ENCODE assay signal across 13 cellular contexts in genomic region chr2:68762112-68762511, GRCh38. TPM values are rescaled to one million over a fixed set of nuclear protein-coding genes. Genes with fewer than 3 reads are reported as not detected.
DNase-seq lines count a peak whose midpoint lies in the region; ATAC-seq, FAIRE-seq and TF ChIP-seq lines count a peak whose summit lies in the region.
"Had no signal": no experiment of that assay in that cellular context is flagged by ENCODE, and none has a peak within 500 bp of the region (broad histone marks: within the 10 kb centered on the region; RNA-seq: fewer than 3 reads in every experiment).

No MANE protein-coding gene starts in this region.

- peaks cover 95% of the 10 kb centered on the region for H3K4me1 Mint-ChIP-seq in activated CD4-positive, alpha-beta T cell treated with anti-CD3 and anti-CD28 coated beads for 36 hours
- peaks cover 83% of the 10 kb centered on the region for H3K4me1 Mint-ChIP-seq in stimulated activated memory B cell treated with anti-CD40 and anti-IgM and Interleukin-4, amounts not matched to agents 10 μg/mL and 1 μg/mL and 100 μg/mL, for 72 hours

- H3K9me1 ChIP-seq in K562 (ENCODE audit: control insufficient read depth, insufficient read depth, low read length) = no peaks in the 10 kb centered on the region

- no peak for ATAC-seq in activated CD4-positive, alpha-beta T cell treated with anti-CD3 and anti-CD28 coated beads for 36 hours
- ATAC-seq in K562 = no peak
- ATAC-seq in stimulated activated memory B cell treated with anti-CD40 and anti-IgM and Interleukin-4, amounts not matched to agents 10 μg/mL and 1 μg/mL and 100 μg/mL, for 72 hours = no peak
- ATAC-seq: left lobe of liver had no signal

- no peaks in the 10 kb centered on the region for H3K9me3 ChIP-seq in K562 (replicated peaks; ENCODE audit: control insufficient read depth, insufficient read depth, low read depth, low read length)

- no peaks in the 10 kb centered on the region for H3K36me3 ChIP-seq in K562 (ENCODE audit: control insufficient read depth, insufficient read depth, low read length)

- TF ChIP-seq CTCF in NB4 (IDR thresholded peaks at IDR 0.05; ENCODE audit: low read depth, low read length) (no peak), K562 (IDR thresholded peaks at IDR 0.05 in 2 of 3, conservative IDR thresholded peaks at IDR 0.05 in 1 of 3; ENCODE audit: insufficient read depth in 2 of 3, low read depth in 1 of 3, low read length in 3 of 3) (no peak)

- no peak for TF ChIP-seq EP300 in K562 (IDR thresholded peaks at IDR 0.05; ENCODE audit: low read length)

- H3K27ac Mint-ChIP-seq in activated CD4-positive, alpha-beta T cell treated with anti-CD3 and anti-CD28 coated beads for 36 hours = peak overlapping the region; percentile 83
- peak overlapping the region; percentile 84 for H3K27ac Mint-ChIP-seq in stimulated activated memory B cell treated with anti-CD40 and anti-IgM and Interleukin-4, amounts not matched to agents 10 μg/mL and 1 μg/mL and 100 μg/mL, for 72 hours

- no peak overlapping the region for H3K9ac ChIP-seq in K562 (ENCODE audit: insufficient read depth in 1 of 2, low read depth in 2 of 2, low read length in 2 of 2)

- CTCF ChIA-PET in activated CD4-positive, alpha-beta T cell treated with anti-CD3 and anti-CD28 coated beads for 36 hours (lab: Charles Lee) = interaction anchor here (1.0 to 4.7 kb wide), 7 partner anchors 11 to 53 kb away, joined by 3 to 81 read pairs (median 4); no protein-coding TSS in a partner anchor
- CTCF ChIA-PET in K562 (lab: Yijun Ruan, JAX; ENCODE audit: low intra/inter-chr PET ratio) = no interaction called here

- no peak overlapping the region for H3K4me3 ChIP-seq in NB4 (ENCODE audit: low read depth, low read length)
- no peak overlapping the region for H3K4me3 ChIP-seq in K562

- H3K4me2 ChIP-seq in K562 (ENCODE audit: insufficient read depth, low read length) = no peak overlapping the region

- TF ChIP-seq RAD21 in K562 (CRISPR knock-in tag; conservative IDR thresholded peaks at IDR 0.05 in 1 of 2, IDR thresholded peaks at IDR 0.05 in 1 of 2) = no peak

- DNase-seq in activated CD4-positive, alpha-beta T cell treated with anti-CD3 and anti-CD28 coated beads for 36 hours = no peak
- DNase-seq in activated CD4-positive, alpha-beta T cell treated with anti-CD3 and anti-CD28 coated beads for 4 hours = no peak
- DNase-seq in NB4 (ENCODE audit: low read depth) (peak; percentile 34), K562 (ENCODE audit: extremely low read depth in 1 of 4, low spot score in 3 of 4) (no peak), KG1 (lab: John Stamatoyannopoulos, UW) (no peak), COLO829 (ENCODE audit: low spot score) (no peak), EL (no peak)
- DNase-seq: DMS 273 treated with DMSO at 0.1 percent for 48 hours, nucleus accumbens had no signal

- H3K9me3 Mint-ChIP-seq in activated CD4-positive, alpha-beta T cell treated with anti-CD3 and anti-CD28 coated beads for 36 hours (ENCODE audit: low read depth) = peaks cover under 1% of the 10 kb centered on the region
- H3K9me3 Mint-ChIP-seq in stimulated activated memory B cell treated with anti-CD40 and anti-IgM and Interleukin-4, amounts not matched to agents 10 μg/mL and 1 μg/mL and 100 μg/mL, for 72 hours = peaks cover 3% of the 10 kb centered on the region

- peaks cover 26% of the 10 kb centered on the region for H3K36me3 Mint-ChIP-seq in activated CD4-positive, alpha-beta T cell treated with anti-CD3 and anti-CD28 coated beads for 36 hours (ENCODE audit: low read depth)
- H3K36me3 Mint-ChIP-seq in stimulated activated memory B cell treated with anti-CD40 and anti-IgM and Interleukin-4, amounts not matched to agents 10 μg/mL and 1 μg/mL and 100 μg/mL, for 72 hours = peaks cover 38% of the 10 kb centered on the region

- peak overlapping the region; percentile 36 for H3K4me3 Mint-ChIP-seq in activated CD4-positive, alpha-beta T cell treated with anti-CD3 and anti-CD28 coated beads for 36 hours
- H3K4me3 Mint-ChIP-seq in stimulated activated memory B cell treated with anti-CD40 and anti-IgM and Interleukin-4, amounts not matched to agents 10 μg/mL and 1 μg/mL and 100 μg/mL, for 72 hours = peak overlapping the region; percentile 58

- WGBS in K562 (ENCODE audit: insufficient coverage, low coverage, missing lambda C conversion rate) = 83% methylated on average over 2 of the region's 2 CpGs

- H3K4me1 ChIP-seq in K562 (replicated peaks in 1 of 2; ENCODE audit: control insufficient read depth in 2 of 2, insufficient read depth in 2 of 2, low read length in 2 of 2) = peaks cover under 1 to 38% of the 10 kb centered on the region in 2 experiments; a peak in 4 of 5 replicates

- TF ChIP-seq POLR2A in NB4 (IDR thresholded peaks at IDR 0.05; ENCODE audit: extremely low read depth, insufficient read length) = no peak
- TF ChIP-seq POLR2A in K562 (conservative IDR thresholded peaks at IDR 0.05) = no peak

- no peaks in the 10 kb centered on the region for H3K27me3 ChIP-seq in K562 (ENCODE audit: control insufficient read depth in 2 of 2, insufficient read depth in 2 of 2, low read length in 2 of 2)

- no peaks in the 10 kb centered on the region for H4K20me1 ChIP-seq in K562 (replicated peaks; ENCODE audit: control insufficient read depth, insufficient read depth, low read length)

- intact Hi-C loops in activated CD4-positive, alpha-beta T cell treated with anti-CD3 and anti-CD28 coated beads for 36 hours (cut with DNase I, micrococcal nuclease) = loop anchor here (1.0 to 10.0 kb wide), 5 partner anchors 9 to 1373 kb away; partner anchors contain the start of gene GFPT1 (in 1 of the 2)
- intact Hi-C loops in K562 (cut with micrococcal nuclease) = no loop called here

- POLR2A ChIA-PET in activated CD4-positive, alpha-beta T cell treated with anti-CD3 and anti-CD28 coated beads for 36 hours (lab: Charles Lee) = interaction anchor here (1.0 kb wide), 1 partner anchor 18 kb away, joined by 3 read pairs; no protein-coding TSS in a partner anchor
- POLR2A ChIA-PET in K562 (lab: Yijun Ruan, JAX) = no interaction called here

- BruUV-seq in K562 (replicated peaks; lab: Mats Ljungman, UMichigan) = no TSS peak

- no peak overlapping the region for H2AFZ ChIP-seq in K562 (ENCODE audit: low read depth, low read length)

- in situ Hi-C loops in K562 (cut with MboI) = no loop called here

- no peaks in the 10 kb centered on the region for H3K27me3 Mint-ChIP-seq in activated CD4-positive, alpha-beta T cell treated with anti-CD3 and anti-CD28 coated beads for 36 hours
- H3K27me3 Mint-ChIP-seq in stimulated activated memory B cell treated with anti-CD40 and anti-IgM and Interleukin-4, amounts not matched to agents 10 μg/mL and 1 μg/mL and 100 μg/mL, for 72 hours = no peaks in the 10 kb centered on the region

- peak overlapping the region; percentile 14; the same call in 1 of the 3 replicates for H3K27ac ChIP-seq in K562 (ENCODE audit: extremely low read depth, low read depth, low read length)
- H3K27ac ChIP-seq: epithelial cell of prostate had no signal

- FAIRE-seq in K562 (lab: Jason Lieb, UNC) = no peak
- FAIRE-seq: TTC549 had no signal

- H3K79me2 ChIP-seq in K562 (ENCODE audit: control insufficient read depth, insufficient read depth, low read length) = no peaks in the 10 kb centered on the region

TF ChIP-seq in K562, 482 proteins besides CTCF, POLR2A, EP300 and RAD21 (continues in another document):
- TF ChIP-seq ZC3H11A (IDR thresholded peaks at IDR 0.05; ENCODE audit: low read depth, low read length) (no peak), DDX20 (tag; IDR thresholded peaks at IDR 0.05; ENCODE audit: low read depth) (no peak), KLF13 (tag; IDR thresholded peaks at IDR 0.05; ENCODE audit: borderline replicate concordance, low read depth) (no peak), ZNF134 (CRISPR knock-in tag; conservative IDR thresholded peaks at IDR 0.05) (no peak), HMGN3 (IDR thresholded peaks at IDR 0.05; ENCODE audit: borderline replicate concordance, extremely low read depth, insufficient read length, low read depth, low read length) (no peak), ILK (tag; IDR thresholded peaks at IDR 0.05; ENCODE audit: borderline replicate concordance, low read depth) (no peak), TFAM (CRISPR knock-in tag; conservative IDR thresholded peaks at IDR 0.05) (no peak), CEBPG (CRISPR knock-in tag; IDR thresholded peaks at IDR 0.05) (0 out of 2 replicates have a peak, but pooled peaks have one; percentile 26), CEBPG (tag; conservative IDR thresholded peaks at IDR 0.05 in 1 of 2, IDR thresholded peaks at IDR 0.05 in 1 of 2) (peak; percentile 92 to 100)
- TF ChIP-seq, protein P1, sequence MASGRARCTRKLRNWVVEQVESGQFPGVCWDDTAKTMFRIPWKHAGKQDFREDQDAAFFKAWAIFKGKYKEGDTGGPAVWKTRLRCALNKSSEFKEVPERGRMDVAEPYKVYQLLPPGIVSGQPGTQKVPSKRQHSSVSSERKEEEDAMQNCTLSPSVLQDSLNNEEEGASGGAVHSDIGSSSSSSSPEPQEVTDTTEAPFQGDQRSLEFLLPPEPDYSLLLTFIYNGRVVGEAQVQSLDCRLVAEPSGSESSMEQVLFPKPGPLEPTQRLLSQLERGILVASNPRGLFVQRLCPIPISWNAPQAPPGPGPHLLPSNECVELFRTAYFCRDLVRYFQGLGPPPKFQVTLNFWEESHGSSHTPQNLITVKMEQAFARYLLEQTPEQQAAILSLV (tag; IDR thresholded peaks at IDR 0.05) = peak; percentile 97

RNA-seq across cellular contexts. Expression of gene ARHGAP25, which starts 27.5 kb away (rescaled TPM):
- 10 to 100 TPM; 57.9 to 73.2 TPM for total RNA-seq in activated CD4-positive, alpha-beta T cell treated with anti-CD3 and anti-CD28 coated beads for 36 hours
- 12.4 and 14.6 TPM in 2 replicates for total RNA-seq in K562 (2011; cell fraction: chromatin; rRNA removed; ENCODE audit: low replicate concordance)
- total RNA-seq in K562 (2011; cell fraction: nucleolus; rRNA removed) = 7.8 and 9.2 TPM in 2 replicates
- total RNA-seq in K562 (2011; cell fraction: nucleoplasm; rRNA removed) = 8.2 and 9.0 TPM in 2 replicates
- total RNA-seq in K562 (2014; rRNA removed) (10.0 and 12.8 TPM in 2 replicates), K562 (2014; rRNA removed; fragmentation: Illumina TruSeq; extraction: Trizol) (9.7 and 13.1 TPM in 2 replicates), K562 (2015; rRNA removed; fragmentation: Illumina TruSeq; extraction: Trizol) (9.7 and 10.7 TPM in 2 replicates), K562 (2021) (9.8 and 13.2 TPM in 2 replicates)
- polyA plus RNA-seq in K562 (2011; rRNA removed) (3.7 and 12.5 TPM in 2 replicates), K562 (2014; fragmentation: Illumina TruSeq; extraction: Trizol) (14.8 and 16.0 TPM in 2 replicates), K562 (2014; fragmentation: Nextera tagmentation; extraction: Ambion mirVana) (1 to 10 TPM; 4.9 to 6.8 TPM), K562 (2014; rRNA removed) (7.7 and 11.6 TPM in 2 replicates)
- polyA plus RNA-seq in K562 (2011; cell fraction: cytosol; rRNA removed) = 3.7 and 10.4 TPM in 2 replicates
- polyA plus RNA-seq in K562 (2011; cell fraction: nucleus; rRNA removed) = 4.7 and 19.4 TPM in 2 replicates
- polyA plus RNA-seq in K562 (2012) = 16.8 and 21.5 TPM in 2 replicates
- polyA minus RNA-seq in K562 (2011; rRNA and poly(A)+ RNA removed) = 3.0 and 9.5 TPM in 2 replicates
- polyA minus RNA-seq in K562 (2011; cell fraction: cytosol; rRNA and poly(A)+ RNA removed) = 0.73 and 5.9 TPM in 2 replicates
- 3.0 and 7.9 TPM in 2 replicates for polyA minus RNA-seq in K562 (2011; cell fraction: nucleus; rRNA and poly(A)+ RNA removed)
